ENCODE assay signal across 8 cellular contexts in the genomic region with DNA sequence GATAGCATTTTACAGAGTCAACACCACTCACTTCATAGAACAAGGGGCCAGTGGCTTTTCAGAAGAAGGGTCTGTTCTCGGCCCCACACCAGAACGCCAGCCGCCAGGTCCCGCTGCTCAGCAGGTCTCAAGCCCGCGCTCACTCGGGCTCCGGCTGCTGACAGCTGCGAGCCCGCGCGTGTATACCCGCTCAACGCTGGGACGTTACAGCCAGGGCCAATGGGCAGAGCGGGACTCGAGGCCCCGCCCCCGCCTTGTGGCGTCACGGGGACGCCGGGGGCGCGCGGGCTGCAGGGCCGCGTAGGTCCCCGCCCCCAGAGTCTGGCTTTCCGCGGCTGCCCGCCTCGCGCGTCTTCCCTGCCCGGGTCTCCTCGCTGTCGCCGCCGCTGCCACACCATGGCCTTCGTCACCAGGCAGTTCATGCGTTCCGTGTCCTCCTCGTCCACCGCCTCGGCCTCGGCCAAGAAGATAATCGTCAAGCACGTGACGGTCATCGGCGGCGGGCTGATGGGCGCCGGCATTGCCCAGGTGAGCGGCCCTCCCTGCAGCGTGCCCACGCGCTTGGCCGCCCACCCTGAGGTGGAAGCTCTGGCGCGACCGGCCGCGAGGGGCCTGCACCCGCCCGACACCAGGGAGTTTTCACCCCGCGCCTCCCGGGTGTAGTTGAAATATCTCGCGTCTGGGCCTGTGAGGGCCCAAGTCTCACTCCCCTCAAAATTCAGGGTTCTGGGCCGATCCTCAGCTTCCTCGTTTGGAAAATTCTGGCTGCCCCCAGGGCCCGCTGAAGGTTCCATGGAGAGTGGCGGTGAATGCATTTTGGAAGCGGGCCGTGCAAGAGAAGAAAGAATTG. TPM values are rescaled to one million over a fixed set of nuclear protein-coding genes. Genes with fewer than 3 reads are reported as not detected.
DNase-seq lines count a peak whose midpoint lies in the region; ATAC-seq and TF ChIP-seq lines count a peak whose summit lies in the region.

A gene (plus strand): TSS at position 353 of the 850 bp plus-strand sequence. CDS start 44 bp downstream, at position 397.

- TF ChIP-seq POLR2A in adrenal gland (IDR thresholded peaks at IDR 0.05) = peak; percentile 87 to 98
- peak; percentile 95 to 98 for TF ChIP-seq POLR2A in heart left ventricle (IDR thresholded peaks at IDR 0.05)

- H3K9me3 ChIP-seq in adrenal gland (replicated peaks in 1 of 3) (no peaks in the 10 kb centered on the region), heart left ventricle (no peaks in the 10 kb centered on the region)

- H3K4me1 Mint-ChIP-seq in type B pancreatic cell (ENCODE audit: unreplicated experiment) = peaks cover 26% of the 10 kb centered on the region

- peak within 1 kb of the TSS; percentile 54 to 93 (median 92) for H3K27ac ChIP-seq in adrenal gland
- peak within 1 kb of the TSS; percentile 77 to 97 (median 94) for H3K27ac ChIP-seq in heart left ventricle

- intact Hi-C loops in adrenal gland (cut with DNase I) = no loop called here
- intact Hi-C loops in heart left ventricle (cut with DNase I) = loop anchor here in 8 of 10 donors (1.0 to 10.0 kb wide), 8 partner anchors 55 to 267 kb away; a partner anchor contains a TSS
- intact Hi-C loops in posterior cingulate gyrus (cut with DNase I) = loop anchor here (1.0 to 2.0 kb wide), 2 partner anchors 29 to 58 kb away; a partner anchor contains a TSS

- H3K36me3 ChIP-seq in adrenal gland (replicated peaks in 1 of 2) (no peaks in the 10 kb centered on the region), heart left ventricle (no peaks in the 10 kb centered on the region)

- peak; percentile 97 for DNase-seq in GM13976 (ENCODE audit: low spot score)
- peak; percentile 76 for DNase-seq in NCI-H1436 treated with DMSO at 0.1 percent for 48 hours (lab: John Stamatoyannopoulos, UW)
- DNase-seq in T-helper 1 cell = peak; percentile 86 to 97 (median 90)
- DNase-seq in adrenal gland = peak; percentile 92 to 97 (median 95)
- peak; percentile 94 to 97 (median 95) for DNase-seq in heart left ventricle
- DNase-seq in posterior cingulate gyrus = peak; percentile 90 to 99 (median 95)
- DNase-seq in type B pancreatic cell (ENCODE audit: extremely low spot score, unreplicated experiment) = peak; percentile 95

- H3K4me3 Mint-ChIP-seq in type B pancreatic cell = peak within 1 kb of the TSS; percentile 93

- 0 to 1% (median 1%) methylated on average over 19 to 78 of the region's 78 CpGs for WGBS in adrenal gland, 4 donors
- WGBS in heart left ventricle, 4 donors = 0 to 1% (median 0%) methylated on average over 11 to 78 of the region's 78 CpGs

- H3K4me3 ChIP-seq in adrenal gland (peak within 1 kb of the TSS; percentile 48 to 92 (median 76)), heart left ventricle (peak within 1 kb of the TSS; percentile 62 to 92 (median 84))

- in situ Hi-C loops in GM13976 (cut with MboI; ENCODE audit: low sequenced_read_pairs, unreplicated experiment) = no loop called here

- no peaks in the 10 kb centered on the region for H3K9me3 Mint-ChIP-seq in type B pancreatic cell

- H3K4me1 ChIP-seq in adrenal gland (replicated peaks in 1 of 2) = peaks cover 23 to 46% of the 10 kb centered on the region in 2 donors
- H3K4me1 ChIP-seq in heart left ventricle = peaks cover 0 to 57% (median 33%) of the 10 kb centered on the region in 12 donors

- H3K36me3 Mint-ChIP-seq in type B pancreatic cell = peaks cover 5% of the 10 kb centered on the region

- H3K27me3 ChIP-seq in adrenal gland (no peaks in the 10 kb centered on the region), heart left ventricle (no peaks in the 10 kb centered on the region)

- H3K27ac Mint-ChIP-seq in type B pancreatic cell = peak within 1 kb of the TSS; percentile 73

- ATAC-seq in HG02840 (IDR thresholded peaks at IDR 0.05; ENCODE audit: low FRiP score, unreplicated experiment) = peak; percentile 95
- ATAC-seq in heart left ventricle = peak; percentile 98 to 99 (median 98)

- TF ChIP-seq CTCF in GM13976 (IDR thresholded peaks at IDR 0.05; ENCODE audit: borderline replicate concordance, control extremely low read depth, extremely low read depth, insufficient read depth, missing control alignments) = no peak
- no peak for TF ChIP-seq CTCF in adrenal gland (IDR thresholded peaks at IDR 0.05)
- no peak for TF ChIP-seq CTCF in heart left ventricle (IDR thresholded peaks at IDR 0.05)
- no peak for TF ChIP-seq CTCF in type B pancreatic cell (conservative IDR thresholded peaks at IDR 0.05)

- peaks cover 5% of the 10 kb centered on the region for H3K27me3 Mint-ChIP-seq in type B pancreatic cell

RNA-seq across cellular contexts. Expression of the gene that starts here (rescaled TPM):
- total RNA-seq in adrenal gland (100 to 1,000 TPM in 2 of 8 donors, 10 to 100 TPM in 6; 55.4 to 123 (median 71.5) TPM), heart left ventricle (100 to 1,000 TPM; 138 to 382 (median 217) TPM), type B pancreatic cell (ENCODE audit: low replicate concordance) (41.8 and 68.5 TPM in 2 replicates)
- polyA plus RNA-seq in adrenal gland (100 to 1,000 TPM in 1 of 3 donors, 10 to 100 TPM in 2; 38.0 to 102 (median 49.4) TPM), heart left ventricle (100 to 1,000 TPM in 1 of 2 donors, 10 to 100 TPM in 1; 60.6 to 147 TPM)

Comparison
In these comparisons a context has a peak if more than half of its experiments do, and no peak if none do; other contexts are left out.
1. Peak in every context shown above with its lines: DNase-seq, ATAC-seq, H3K4me3 ChIP-seq and H3K27ac ChIP-seq.
2. intact Hi-C loops: an anchor here in heart left ventricle (1.0 to 10.0 kb wide) and posterior cingulate gyrus (1.0 to 2.0 kb wide); none called in adrenal gland.